ENCODE assay signal across 22 cellular contexts in the genomic region with DNA sequence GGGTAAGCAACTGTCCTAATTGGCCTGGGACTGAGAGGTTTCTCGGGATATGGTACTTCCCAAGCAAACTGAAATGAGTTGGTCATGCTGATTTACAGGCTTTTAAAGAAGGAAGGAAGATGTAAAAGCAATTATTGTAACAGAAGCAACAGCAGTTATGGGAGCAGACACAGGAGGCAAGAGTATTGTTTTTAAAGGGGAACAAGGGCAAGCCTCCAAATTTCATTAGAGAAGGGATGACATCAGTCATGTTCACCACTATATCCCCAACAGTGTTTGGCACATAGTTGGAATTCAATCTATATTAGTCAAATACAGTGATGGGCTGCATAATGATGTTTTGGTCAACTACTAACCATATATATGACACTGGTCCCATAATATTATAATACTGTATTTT.
"Had no signal": no experiment of that assay in that cellular context is flagged by ENCODE, and none has a peak within 500 bp of the region (broad histone marks: within the 10 kb centered on the region; RNA-seq: fewer than 3 reads in every experiment).

No MANE protein-coding gene starts in this region.

- DNase-seq: activated CD4-positive, alpha-beta memory T cell treated with anti-CD3 and anti-CD28 coated beads, Interleukin-2, amount 10 ng/mL, durations not matched to agents 7 days and 5 days; activated CD4-positive, alpha-beta T cell treated with anti-CD3 and anti-CD28 coated beads for 4 hours; activated effector memory CD4-positive, alpha-beta T cell treated with Interleukin-2 at 50 U/mL for 16 hours; activated naive CD4-positive, alpha-beta T cell treated with anti-CD3 and anti-CD28 coated beads, Interleukin-2, amount 50 U/mL, for 16 hours; activated T-cell treated with anti-CD3 and anti-CD28 coated beads, Interleukin-2, amount 50 U/mL, for 24 hours; erythroblast; foreskin melanocyte; head of caudate nucleus; kidney glomerular epithelial cell; mesendoderm; natural killer cell; occipital lobe; small intestine; stimulated activated CD4-positive, alpha-beta T cell treated with anti-CD3 and anti-CD28 coated beads, Interleukin-4, amount 100 ng/mL, for 24 hours; stimulated activated naive CD4-positive, alpha-beta T cell; substantia nigra; T1000; transverse colon; WERI-Rb-1 had no signal

- H3K36me3 ChIP-seq: cardiac muscle cell, right atrium auricular region, vagina, WERI-Rb-1 had no signal

- ATAC-seq: natural killer cell had no signal

- H3K27ac ChIP-seq: right atrium auricular region, transverse colon, vagina, WERI-Rb-1 had no signal

- H3K27me3 ChIP-seq: cardiac muscle cell, right atrium auricular region, transverse colon, vagina had no signal

- H3K4me3 ChIP-seq: cardiac muscle cell, right atrium auricular region, transverse colon, vagina had no signal
